In genomic region chr1:244817415-244817894, GRCh38 we compare ENCODE assay signal across 1 cellular context.
A peak's percentile ranks its signal among the peaks of the same experiment; 100 is the strongest.
TF ChIP-seq lines count a peak whose summit lies in the region.

No MANE protein-coding gene starts in this region.

TF ChIP-seq in HepG2, 621 proteins besides CTCF, POLR2A, EP300 and RAD21 (continued from another document):
- TF ChIP-seq ARID3A (IDR thresholded peaks at IDR 0.05; ENCODE audit: low read depth, low read length) (peak; percentile 46; the same call in 1 of the 2 replicates), ZNF644 (CRISPR knock-in tag; IDR thresholded peaks at IDR 0.05; ENCODE audit: low read depth) (peak; percentile 63), MXI1 (IDR thresholded peaks at IDR 0.05; ENCODE audit: borderline replicate concordance, low read depth, low read length) (peak; percentile 32; the same call in 1 of the 3 replicates), FOXJ3 (CRISPR knock-in tag; IDR thresholded peaks at IDR 0.05; ENCODE audit: borderline replicate concordance) (peak; percentile 49; the same call in 1 of the 2 replicates), SAFB2 (CRISPR knock-in tag; IDR thresholded peaks at IDR 0.05; ENCODE audit: borderline replicate concordance, low read depth) (no peak), SPEN (CRISPR knock-in tag; IDR thresholded peaks at IDR 0.05; ENCODE audit: low read depth) (no peak), ZBTB4 (CRISPR knock-in tag; IDR thresholded peaks at IDR 0.05; ENCODE audit: borderline replicate concordance) (peak; percentile 99), ZNF761 (CRISPR knock-in tag; conservative IDR thresholded peaks at IDR 0.05) (no peak), ZBTB39 (CRISPR knock-in tag; IDR thresholded peaks at IDR 0.05) (0 out of 2 replicates have a peak, but pooled peaks have one; percentile 27), GABPA (IDR thresholded peaks at IDR 0.05; ENCODE audit: low read depth, low read length) (no peak), GABPA (CRISPR knock-in tag; IDR thresholded peaks at IDR 0.05; ENCODE audit: low read depth) (no peak), KDM6A (CRISPR knock-in tag; IDR thresholded peaks at IDR 0.05; ENCODE audit: low read depth) (peak; percentile 78), TBL1XR1 (IDR thresholded peaks at IDR 0.05; ENCODE audit: borderline replicate concordance, low read length, partially characterized antibody) (no peak), KAT8 (CRISPR knock-in tag; IDR thresholded peaks at IDR 0.05) (peak; percentile 61; the same call in 1 of the 2 replicates), FOSL1 (CRISPR knock-in tag; IDR thresholded peaks at IDR 0.05; ENCODE audit: borderline replicate concordance) (no peak), ZBTB26 (CRISPR knock-in tag; IDR thresholded peaks at IDR 0.05; ENCODE audit: borderline replicate concordance) (0 out of 2 replicates have a peak, but pooled peaks have one; percentile 46), MED1 (CRISPR knock-in tag; IDR thresholded peaks at IDR 0.05) (peak; percentile 82), SALL1 (CRISPR knock-in tag; IDR thresholded peaks at IDR 0.05) (peak; percentile 78), ZFP37 (CRISPR knock-in tag; IDR thresholded peaks at IDR 0.05; ENCODE audit: borderline replicate concordance) (no peak), PTBP1 (IDR thresholded peaks at IDR 0.05; ENCODE audit: low read depth, low read length, poor library complexity, severe bottlenecking) (no peak), ZBTB14 (CRISPR knock-in tag; IDR thresholded peaks at IDR 0.05) (no peak), POGZ (CRISPR knock-in tag; IDR thresholded peaks at IDR 0.05) (peak; percentile 71), SCMH1 (CRISPR knock-in tag; IDR thresholded peaks at IDR 0.05; ENCODE audit: borderline replicate concordance) (no peak)
